Comparison of ENCODE assay signal across 8 cellular contexts in the genomic region with DNA sequence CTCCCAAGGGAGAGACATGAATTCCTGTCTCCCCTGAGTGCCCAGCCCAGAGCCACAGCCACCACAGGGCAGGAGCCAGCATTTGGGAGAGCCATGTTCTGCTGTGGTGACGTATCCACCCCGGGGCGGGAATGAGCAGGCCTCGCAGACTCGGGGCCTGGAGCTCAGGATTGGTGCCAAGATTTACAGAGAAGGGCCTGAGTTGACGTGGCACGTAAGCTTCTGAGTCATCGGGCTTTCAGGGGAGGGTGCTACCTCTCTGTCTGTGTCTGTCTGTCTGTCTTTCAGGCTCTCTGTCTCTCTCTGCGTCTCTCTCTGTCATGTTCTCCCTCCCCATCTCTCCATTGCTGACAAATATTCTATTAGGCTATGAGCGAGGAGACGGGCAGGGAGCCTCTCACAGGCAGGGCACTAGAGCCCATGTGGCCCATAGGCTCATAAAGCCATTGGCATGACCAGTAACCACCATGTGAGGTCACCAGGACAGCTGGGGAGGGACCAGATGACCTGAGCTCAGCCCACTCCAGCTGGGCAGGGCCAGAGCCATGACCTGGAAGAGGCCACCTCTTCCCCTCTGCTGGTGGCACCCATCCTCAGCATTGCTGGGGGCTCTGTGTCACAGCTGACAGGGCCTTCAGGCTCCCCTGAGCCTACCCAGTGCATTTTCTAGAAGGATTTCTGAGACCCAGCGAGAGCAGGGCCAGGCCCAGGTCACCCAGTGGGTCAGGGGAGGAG.
A peak's percentile ranks its signal among the peaks of the same experiment; 100 is the strongest.
DNase-seq lines count a peak whose midpoint lies in the region; ATAC-seq and TF ChIP-seq lines count a peak whose summit lies in the region.

No MANE protein-coding gene starts in this region.

- intact Hi-C loops in Panc1 (cut with micrococcal nuclease; ENCODE audit: unreplicated experiment) (no loop called here), posterior vena cava (cut with DNase I) (loop anchor here in 1 of 2 donors (10.0 kb wide), 1 partner anchor 676 kb away; no protein-coding TSS in a partner anchor)

- H3K4me3 ChIP-seq in Panc1 (ENCODE audit: low read depth in 2 of 2, low read length in 2 of 2) = no peak overlapping the region

- TF ChIP-seq CTCF in Panc1 (IDR thresholded peaks at IDR 0.05) = no peak
- no peak for TF ChIP-seq CTCF in GM20000 (IDR thresholded peaks at IDR 0.05; ENCODE audit: extremely low read depth, missing control alignments)
- TF ChIP-seq CTCF in GM10266 (IDR thresholded peaks at IDR 0.05; ENCODE audit: control insufficient read depth, insufficient read depth, low read depth, missing control alignments) = no peak

- DNase-seq in Daoy (ENCODE audit: low read depth) (peak; percentile 99), Panc1 (ENCODE audit: low read depth, low spot score) (peak; percentile 90), fibroblast of gingiva (ENCODE audit: low read depth) (peak; percentile 93), posterior vena cava (ENCODE audit: low spot score) (peak; percentile 94), GM20000 (ENCODE audit: low spot score) (no peak), NK-92 (lab: John Stamatoyannopoulos, UW; ENCODE audit: unreplicated experiment) (no peak), GM10266 (ENCODE audit: extremely low spot score) (no peak)

- no peak overlapping the region for H3K27ac Mint-ChIP-seq in stimulated activated memory B cell treated with anti-CD40 and anti-IgM and Interleukin-4, amounts not matched to agents 10 μg/mL and 1 μg/mL and 100 μg/mL, for 72 hours

- 0 out of 2 replicates have a peak overlapping the region, but pooled peaks have one; percentile 39 for H3K27ac ChIP-seq in Panc1 (ENCODE audit: low read length)

- CTCF ChIA-PET in Panc1 (lab: Charles Lee) = no interaction called here

- H3K4me1 Mint-ChIP-seq in stimulated activated memory B cell treated with anti-CD40 and anti-IgM and Interleukin-4, amounts not matched to agents 10 μg/mL and 1 μg/mL and 100 μg/mL, for 72 hours = no peaks in the 10 kb centered on the region

- no TSS peak for BruUV-seq in Panc1 (replicated peaks; lab: Mats Ljungman, UMichigan)

- peak; percentile 84 for ATAC-seq in Panc1
- ATAC-seq in stimulated activated memory B cell treated with anti-CD40 and anti-IgM and Interleukin-4, amounts not matched to agents 10 μg/mL and 1 μg/mL and 100 μg/mL, for 72 hours = no peak

- H3K9me3 ChIP-seq in Panc1 (ENCODE audit: control insufficient read depth, insufficient read depth, low read depth, low read length) = no peaks in the 10 kb centered on the region

- POLR2A ChIA-PET in Panc1 (lab: Charles Lee) = interaction anchor here (0.6 kb wide), 1 partner anchor 217 kb away, joined by 3 read pairs; no protein-coding TSS in a partner anchor

- H3K9me3 Mint-ChIP-seq in stimulated activated memory B cell treated with anti-CD40 and anti-IgM and Interleukin-4, amounts not matched to agents 10 μg/mL and 1 μg/mL and 100 μg/mL, for 72 hours = no peaks in the 10 kb centered on the region

- no peaks in the 10 kb centered on the region for H3K36me3 Mint-ChIP-seq in stimulated activated memory B cell treated with anti-CD40 and anti-IgM and Interleukin-4, amounts not matched to agents 10 μg/mL and 1 μg/mL and 100 μg/mL, for 72 hours

- H3K27me3 Mint-ChIP-seq in stimulated activated memory B cell treated with anti-CD40 and anti-IgM and Interleukin-4, amounts not matched to agents 10 μg/mL and 1 μg/mL and 100 μg/mL, for 72 hours = peaks cover 38% of the 10 kb centered on the region

- peaks cover 11% of the 10 kb centered on the region for H3K4me1 ChIP-seq in Panc1 (ENCODE audit: control insufficient read depth, insufficient read depth, low read length)

- in situ Hi-C loops in Panc1 (cut with HindIII; ENCODE audit: low pct_unique_long_range_greater_than_20kb, low sequenced_read_pairs) = no loop called here

- H3K36me3 ChIP-seq in Panc1 (ENCODE audit: control insufficient read depth, insufficient read depth, low read length) = no peaks in the 10 kb centered on the region

- H3K4me3 Mint-ChIP-seq in stimulated activated memory B cell treated with anti-CD40 and anti-IgM and Interleukin-4, amounts not matched to agents 10 μg/mL and 1 μg/mL and 100 μg/mL, for 72 hours = no peak overlapping the region

- no peaks in the 10 kb centered on the region for H3K27me3 ChIP-seq in Panc1 (ENCODE audit: control insufficient read depth, insufficient read depth, low read length)

Comparison
In these comparisons a context has a peak if more than half of its experiments do, and no peak if none do; other contexts are left out.
1. DNase-seq: peak in Daoy (single experiment), Panc1 (single experiment), fibroblast of gingiva (single experiment) and posterior vena cava (single experiment); none in GM20000 (single experiment), NK-92 (single experiment) and GM10266 (single experiment).